Comparison of ENCODE assay signal across 12 cellular contexts in the genomic region with DNA sequence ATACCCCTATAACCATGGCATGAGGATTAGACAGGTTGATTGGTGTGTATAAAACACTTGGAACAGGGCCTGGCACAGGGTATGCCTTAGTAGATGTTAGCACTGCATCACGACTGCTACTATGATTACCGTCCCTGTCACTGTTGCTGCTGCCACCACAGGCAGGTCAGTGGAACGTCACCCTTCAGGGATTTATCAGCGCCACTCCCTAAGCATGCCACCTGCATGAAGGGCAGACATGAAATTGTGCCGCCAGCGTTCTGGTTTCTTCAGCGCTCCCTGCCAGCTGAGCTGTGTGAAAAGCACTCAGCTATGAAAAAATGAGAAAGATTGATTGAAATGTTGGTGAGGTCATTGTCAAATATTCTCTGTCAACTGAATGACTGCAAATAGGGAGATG.
DNase-seq lines count a peak whose midpoint lies in the region; ATAC-seq, FAIRE-seq and TF ChIP-seq lines count a peak whose summit lies in the region.
"Had no signal": no experiment of that assay in that cellular context is flagged by ENCODE, and none has a peak within 500 bp of the region (broad histone marks: within the 10 kb centered on the region; RNA-seq: fewer than 3 reads in every experiment).

No MANE protein-coding gene starts in this region.

- H3K4me1 Mint-ChIP-seq in natural killer cell = peaks cover 5 to 13% of the 10 kb centered on the region in 2 donors

- DNase-seq in D341Med (ENCODE audit: low spot score) (peak; percentile 41), NCI-H524 treated with DMSO at 0.1 percent for 48 hours (lab: John Stamatoyannopoulos, UW) (peak; percentile 38), left colon (no peak), D721Med (ENCODE audit: insufficient read length, low spot score) (no peak), middle frontal gyrus (ENCODE audit: extremely low spot score, low spot score) (no peak), natural killer cell (no peak)
- DNase-seq in stimulated activated CD4-positive, alpha-beta T cell treated with anti-CD3 and anti-CD28 coated beads, Interleukin-15, amount 100 ng/mL, for 24 hours = no peak
- DNase-seq: GOT3; stimulated activated CD4-positive, alpha-beta T cell treated with anti-CD3 and anti-CD28 coated beads, Interleukin-1b, Interleukin-23, amount 100 ng/mL, for 48 hours had no signal

- H3K36me3 Mint-ChIP-seq in natural killer cell = no peaks in the 10 kb centered on the region

- no peaks in the 10 kb centered on the region for H3K9me3 Mint-ChIP-seq in natural killer cell

- no peak overlapping the region for H3K4me3 Mint-ChIP-seq in natural killer cell
- H3K4me3 Mint-ChIP-seq: stimulated activated naive CD8-positive, alpha-beta T cell treated with anti-CD3 and anti-CD28 coated beads, Interleukin-15, Interleukin-2, amounts not matched to agents 100 ng/mL and 50 ng/mL, for 24 hours had no signal

- peaks cover 0 to 9% of the 10 kb centered on the region in 2 donors for H3K27me3 Mint-ChIP-seq in natural killer cell (ENCODE audit: low read depth in 2 of 2)

- no peak for FAIRE-seq in D721Med (lab: Jason Lieb, UNC)

- TF ChIP-seq CTCF in D721Med (IDR thresholded peaks at IDR 0.05; ENCODE audit: insufficient read depth, missing control alignments) = no peak
- no peak for TF ChIP-seq CTCF in natural killer cell (IDR thresholded peaks at IDR 0.05)

- no peak overlapping the region for H3K27ac Mint-ChIP-seq in natural killer cell
- H3K27ac Mint-ChIP-seq: activated T-helper 2 cell treated with anti-CD3 and anti-CD28 coated beads, Interferon-gamma antibody, Interleukin-2, Interleukin-4, amounts not matched to agents 10 μg/mL and 5 μg/mL and 100 μg/mL, durations not matched to agents 14 hours and 24 hours and 36 hours; stimulated activated naive CD8-positive, alpha-beta T cell treated with anti-CD3 and anti-CD28 coated beads, Interleukin-15, Interleukin-2, amounts not matched to agents 100 ng/mL and 50 ng/mL, for 24 hours had no signal

- intact Hi-C loops in left colon (cut with DNase I, micrococcal nuclease) = no loop called here
- intact Hi-C loops in natural killer cell (cut with micrococcal nuclease) = no loop called here

- ATAC-seq in GM21529 (IDR thresholded peaks at IDR 0.05; ENCODE audit: unreplicated experiment) (peak; percentile 56), left colon (peak; percentile 67), natural killer cell (no peak)

Comparison
In these comparisons a context has a peak if more than half of its experiments do, and no peak if none do; other contexts are left out.
1. DNase-seq: peak in D341Med (single experiment) and NCI-H524 treated with DMSO at 0.1 percent for 48 hours (single experiment); none in left colon (0 of 2), stimulated activated CD4-positive, alpha-beta T cell treated with anti-CD3 and anti-CD28 coated beads, Interleukin-15, amount 100 ng/mL, for 24 hours (single experiment), D721Med (single experiment), middle frontal gyrus (single experiment) and natural killer cell (single experiment).
2. ATAC-seq: peak in GM21529 (single experiment) and left colon (single experiment); none in natural killer cell (0 of 3).